Comparison of ENCODE assay signal across 29 cellular contexts in the genomic region with DNA sequence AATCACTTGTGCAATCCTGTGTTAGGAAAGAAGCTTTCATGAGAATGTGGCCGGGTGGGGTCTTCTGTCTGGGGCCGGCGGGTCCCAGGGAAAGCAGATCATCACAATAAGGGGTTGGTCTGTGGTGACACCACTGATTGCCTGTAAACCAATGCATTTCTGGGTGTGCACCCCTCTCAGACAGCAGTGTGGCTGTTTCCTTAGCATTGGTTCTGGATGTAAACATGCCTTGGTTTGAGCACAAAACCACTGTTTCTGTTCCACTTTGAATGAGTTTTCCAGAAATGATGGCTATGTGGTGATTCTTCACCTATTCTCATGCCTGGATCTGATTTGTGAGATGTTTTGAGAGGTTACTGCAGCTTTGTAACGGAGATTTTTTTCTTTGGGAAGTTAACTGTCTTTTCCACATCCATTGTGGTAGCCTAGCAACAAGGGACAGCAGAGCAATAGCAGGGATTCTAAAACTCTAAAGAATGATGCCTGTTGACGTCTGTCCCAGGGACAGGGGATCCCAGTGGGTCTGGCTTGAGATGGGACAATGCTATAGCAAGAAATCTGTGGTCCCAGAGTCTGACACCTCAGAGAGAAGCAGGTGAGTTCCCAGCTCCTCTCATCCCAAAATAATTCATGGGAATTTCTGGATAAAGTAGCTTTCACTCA. TPM values are rescaled to one million over a fixed set of nuclear protein-coding genes. Genes with fewer than 3 reads are reported as not detected.
DNase-seq lines count a peak whose midpoint lies in the region; ATAC-seq and TF ChIP-seq lines count a peak whose summit lies in the region.
"Had no signal": no experiment of that assay in that cellular context is flagged by ENCODE, and none has a peak within 500 bp of the region (broad histone marks: within the 10 kb centered on the region; RNA-seq: fewer than 3 reads in every experiment).

A gene with protein sequence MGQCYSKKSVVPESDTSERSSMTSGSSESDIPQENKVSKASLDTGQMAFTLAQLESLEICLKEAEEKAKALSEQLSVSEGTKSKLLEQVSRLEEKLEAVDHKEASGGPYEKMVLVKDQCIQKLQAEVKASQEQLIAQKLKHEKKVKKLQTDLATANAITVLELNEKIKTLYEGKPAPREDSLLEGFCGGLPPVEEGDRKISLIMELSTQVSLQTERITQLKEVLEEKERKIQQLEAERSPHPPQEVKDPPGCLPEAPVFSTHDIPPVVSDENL (plus strand): TSS at position 479 of the 663 bp plus-strand sequence. CDS start 55 bp downstream, at position 534.

- H3K79me2 ChIP-seq in trophoblast cell (ENCODE audit: control insufficient read depth, insufficient read depth, low read length, poor library complexity) (no peaks in the 10 kb centered on the region), SK-N-SH (ENCODE audit: insufficient read depth) (no peaks in the 10 kb centered on the region), MM.1S (ENCODE audit: low read length) (no peaks in the 10 kb centered on the region)

- no peaks in the 10 kb centered on the region for H3K27me3 ChIP-seq in right cardiac atrium (ENCODE audit: control insufficient read depth, insufficient read depth)
- no peaks in the 10 kb centered on the region for H3K27me3 ChIP-seq in trophoblast cell (ENCODE audit: insufficient read depth, low read length)
- no peaks in the 10 kb centered on the region; the same call in 1 of the 2 replicates for H3K27me3 ChIP-seq in SK-N-SH (ENCODE audit: insufficient read depth)
- H3K27me3 ChIP-seq in MM.1S (replicated peaks; ENCODE audit: insufficient read depth, low read length) = no peaks in the 10 kb centered on the region
- H3K27me3 ChIP-seq: breast epithelium had no signal

- H2BK5ac ChIP-seq in trophoblast cell (ENCODE audit: low read depth, low read length, poor library complexity) = no peak within 1 kb of the TSS

- no peaks in the 10 kb centered on the region for H3K36me3 Mint-ChIP-seq in activated CD8-positive, alpha-beta memory T cell treated with anti-CD3 and anti-CD28 coated beads, Interleukin-2, amount 10 ng/mL, durations not matched to agents 7 days and 5 days
- no peaks in the 10 kb centered on the region for H3K36me3 Mint-ChIP-seq in WTC11
- H3K36me3 Mint-ChIP-seq: activated CD4-positive, alpha-beta memory T cell treated with anti-CD3 and anti-CD28 coated beads for 36 hours; activated naive CD4-positive, alpha-beta T cell treated with anti-CD3 and anti-CD28 coated beads, Interleukin-2, amount 50 U/mL, for 72 hours; immature natural killer cell had no signal

- H3K18ac ChIP-seq in trophoblast cell (ENCODE audit: low read length) = no peak within 1 kb of the TSS

- no peak for TF ChIP-seq EP300 in SK-N-SH (IDR thresholded peaks at IDR 0.05; ENCODE audit: borderline replicate concordance in 1 of 2, low read depth in 1 of 2, low read length in 1 of 2)

- H3K23ac ChIP-seq in trophoblast cell (ENCODE audit: low read length) = no peak within 1 kb of the TSS

- H3K4me1 ChIP-seq in right cardiac atrium (ENCODE audit: control insufficient read depth, insufficient read depth, low read length) (peaks cover under 1% of the 10 kb centered on the region), trophoblast cell (ENCODE audit: control insufficient read depth in 1 of 2, insufficient read depth in 2 of 2, low read length in 2 of 2) (peaks cover 4 to 5% of the 10 kb centered on the region in 2 experiments), SK-N-SH (ENCODE audit: control insufficient read depth in 1 of 2, insufficient read depth in 2 of 2, low read depth in 1 of 2, low read length in 1 of 2) (no peaks in the 10 kb centered on the region), MM.1S (ENCODE audit: low read length) (no peaks in the 10 kb centered on the region)
- H3K4me1 ChIP-seq: prostate gland had no signal

- no peaks in the 10 kb centered on the region for H4K20me1 ChIP-seq in SK-N-SH (ENCODE audit: insufficient read depth)
- no peaks in the 10 kb centered on the region for H4K20me1 ChIP-seq in MM.1S (ENCODE audit: insufficient read depth, low read length)

- no peak for TF ChIP-seq RAD21 in SK-N-SH (IDR thresholded peaks at IDR 0.05; ENCODE audit: low read length)

- H3K27ac ChIP-seq in right cardiac atrium (ENCODE audit: low read length) (peak within 1 kb of the TSS; percentile 77), trophoblast cell (ENCODE audit: low read depth, low read length) (no peak within 1 kb of the TSS), SK-N-SH (ENCODE audit: low read depth in 2 of 2, low read length in 1 of 2) (no peak within 1 kb of the TSS), MM.1S (ENCODE audit: low read length) (no peak within 1 kb of the TSS)
- H3K27ac ChIP-seq: breast epithelium, prostate gland, RWPE1, SK-N-MC had no signal

- no peaks in the 10 kb centered on the region for H3K36me3 ChIP-seq in trophoblast cell (ENCODE audit: control insufficient read depth in 1 of 2, insufficient read depth in 2 of 2, low read length in 2 of 2)
- no peaks in the 10 kb centered on the region for H3K36me3 ChIP-seq in SK-N-SH (replicated peaks in 1 of 2; ENCODE audit: control insufficient read depth in 1 of 2, insufficient read depth in 2 of 2, low read length in 1 of 2)
- no peaks in the 10 kb centered on the region for H3K36me3 ChIP-seq in MM.1S (replicated peaks; ENCODE audit: insufficient read depth, low read length)
- H3K36me3 ChIP-seq: breast epithelium, prostate gland had no signal

- peak; percentile 39 for ATAC-seq in activated CD8-positive, alpha-beta memory T cell treated with anti-CD3 and anti-CD28 coated beads, Interleukin-2, amount 10 ng/mL, durations not matched to agents 7 days and 5 days
- peak; percentile 60 for ATAC-seq in WTC11
- no peak for ATAC-seq in right cardiac atrium
- no peak for ATAC-seq in HG03457 (IDR thresholded peaks at IDR 0.05; ENCODE audit: unreplicated experiment)
- ATAC-seq: HCT116, left colon, T-helper 17 cell had no signal

- H3K4me2 ChIP-seq in trophoblast cell (ENCODE audit: low read length) = no peak within 1 kb of the TSS
- no peak within 1 kb of the TSS for H3K4me2 ChIP-seq in SK-N-SH
- H3K4me2 ChIP-seq in MM.1S (ENCODE audit: low read depth, low read length) = no peak within 1 kb of the TSS

- POLR2A ChIA-PET in WTC11 (lab: Charles Lee) = interaction anchor here (0.8 kb wide), 1 partner anchor 91 kb away, joined by 3 read pairs; no protein-coding TSS in a partner anchor
- POLR2A ChIA-PET in SK-N-SH (lab: Yijun Ruan, JAX) = no interaction called here

- H2AFZ ChIP-seq in trophoblast cell (ENCODE audit: insufficient read depth, low read length, poor library complexity) (no peak within 1 kb of the TSS), SK-N-SH (ENCODE audit: low read depth) (no peak within 1 kb of the TSS), MM.1S (ENCODE audit: low read length) (no peak within 1 kb of the TSS)

- H2AK5ac ChIP-seq in trophoblast cell (ENCODE audit: low read length) = no peak within 1 kb of the TSS

- intact Hi-C loops in right cardiac atrium (cut with DNase I) = no loop called here

- H3K27me3 Mint-ChIP-seq in activated CD8-positive, alpha-beta memory T cell treated with anti-CD3 and anti-CD28 coated beads, Interleukin-2, amount 10 ng/mL, durations not matched to agents 7 days and 5 days = peaks cover 30% of the 10 kb centered on the region
- H3K27me3 Mint-ChIP-seq in WTC11 (ENCODE audit: low read depth) = no peaks in the 10 kb centered on the region

- no peak within 1 kb of the TSS for H2BK12ac ChIP-seq in trophoblast cell (ENCODE audit: low read length)

- H3K4me3 ChIP-seq in right cardiac atrium (ENCODE audit: low read length) = no peak within 1 kb of the TSS
- no peak within 1 kb of the TSS for H3K4me3 ChIP-seq in trophoblast cell (ENCODE audit: low read depth, low read length)
- H3K4me3 ChIP-seq in SK-N-SH (ENCODE audit: low read depth in 2 of 2, low read length in 1 of 2) = no peak within 1 kb of the TSS
- no peak within 1 kb of the TSS for H3K4me3 ChIP-seq in MM.1S (ENCODE audit: low read length)
- H3K4me3 ChIP-seq: breast epithelium, prostate gland, SK-N-MC had no signal

- no peak within 1 kb of the TSS for H4K91ac ChIP-seq in trophoblast cell (ENCODE audit: low read depth, low read length)

- TF ChIP-seq CTCF in WTC11 (IDR thresholded peaks at IDR 0.05) (no peak), SK-N-SH (IDR thresholded peaks at IDR 0.05) (no peak), MM.1S (IDR thresholded peaks at IDR 0.05; ENCODE audit: low read length) (no peak)

- H3K9me2 ChIP-seq in SK-N-SH (no peaks in the 10 kb centered on the region), MM.1S (replicated peaks; ENCODE audit: insufficient read depth, low read length) (no peaks in the 10 kb centered on the region)

- H3K9ac ChIP-seq in trophoblast cell (ENCODE audit: low read length) (peak within 1 kb of the TSS; percentile 72), SK-N-SH (no peak within 1 kb of the TSS), MM.1S (ENCODE audit: low read length) (no peak within 1 kb of the TSS)

- no peak within 1 kb of the TSS for H4K8ac ChIP-seq in trophoblast cell (ENCODE audit: low read depth, low read length)

- CTCF ChIA-PET in activated CD8-positive, alpha-beta memory T cell treated with anti-CD3 and anti-CD28 coated beads, Interleukin-2, amount 10 ng/mL, durations not matched to agents 7 days and 5 days (lab: Charles Lee) = no interaction called here
- CTCF ChIA-PET in WTC11 (lab: Charles Lee) (no interaction called here), SK-N-SH (lab: Yijun Ruan, JAX) (interaction anchor here (1.2 kb wide), 1 partner anchor 18 kb away, joined by 3 read pairs; no protein-coding TSS in a partner anchor)

- no peak within 1 kb of the TSS for H2BK120ac ChIP-seq in trophoblast cell (ENCODE audit: insufficient read depth, low read length, poor library complexity)

- H3K4me1 Mint-ChIP-seq in activated CD8-positive, alpha-beta memory T cell treated with anti-CD3 and anti-CD28 coated beads, Interleukin-2, amount 10 ng/mL, durations not matched to agents 7 days and 5 days = peaks cover 12% of the 10 kb centered on the region
- peaks cover 9% of the 10 kb centered on the region for H3K4me1 Mint-ChIP-seq in WTC11
- H3K4me1 Mint-ChIP-seq: immature natural killer cell, T-helper 17 cell had no signal

- H3K9me3 Mint-ChIP-seq in activated CD8-positive, alpha-beta memory T cell treated with anti-CD3 and anti-CD28 coated beads, Interleukin-2, amount 10 ng/mL, durations not matched to agents 7 days and 5 days (ENCODE audit: low read depth) = no peaks in the 10 kb centered on the region
- H3K9me3 Mint-ChIP-seq in WTC11 = no peaks in the 10 kb centered on the region
- H3K9me3 Mint-ChIP-seq: activated CD4-positive, alpha-beta memory T cell treated with anti-CD3 and anti-CD28 coated beads for 36 hours; activated naive CD4-positive, alpha-beta T cell treated with anti-CD3 and anti-CD28 coated beads, Interleukin-2, amount 50 U/mL, for 72 hours; activated T-helper 2 cell treated with anti-CD3 and anti-CD28 coated beads, Interferon-gamma antibody, Interleukin-2, Interleukin-4, amounts not matched to agents 10 μg/mL and 5 μg/mL and 100 μg/mL, durations not matched to agents 14 hours and 24 hours and 36 hours had no signal

- WGBS in right cardiac atrium = 69% methylated on average over 5 of the region's 5 CpGs
- no CpG with 5 or more reads among the region's 5 CpGs for WGBS in trophoblast cell (ENCODE audit: extremely low coverage, insufficient coverage, insufficient read length)
- WGBS in SK-N-SH (ENCODE audit: low lambda C conversion rate) = 27% methylated on average over 5 of the region's 5 CpGs

- peak; percentile 45 for DNase-seq in activated CD8-positive, alpha-beta memory T cell treated with anti-CD3 and anti-CD28 coated beads, Interleukin-2, amount 10 ng/mL, durations not matched to agents 7 days and 5 days
- DNase-seq in activated CD8-positive, alpha-beta memory T cell treated with anti-CD3 and anti-CD28 coated beads, Interleukin-2, amount 50 U/mL, for 48 hours = no peak
- no peak for DNase-seq in WTC11 (ENCODE audit: low spot score)
- DNase-seq in right cardiac atrium = no peak
- peak in 1 of 2 donors; percentile 21 for DNase-seq in trophoblast cell
- no peak for DNase-seq in SK-N-SH
- DNase-seq in MM.1S = no peak
- DNase-seq: activated CD4-positive, alpha-beta memory T cell treated with anti-CD3 and anti-CD28 coated beads for 36 hours; activated CD8-positive, alpha-beta memory T cell treated with anti-CD3 and anti-CD28 coated beads, Interleukin-2, amount 50 U/mL, for 4 hours; Calu3; DND-41; GF-D8; immature natural killer cell; IMR-90; left colon; NCI-H1436 treated with DMSO at 0.1 percent for 48 hours; NCI-H2081 treated with DMSO at 0.1 percent for 48 hours; stimulated activated CD4-positive, alpha-beta T cell treated with anti-CD3 and anti-CD28 coated beads, Interleukin-4, amount 100 ng/mL, for 4 hours; T-helper 17 cell had no signal

- H3K79me1 ChIP-seq in trophoblast cell (ENCODE audit: low read length) = no peaks in the 10 kb centered on the region

- H3K14ac ChIP-seq in trophoblast cell (ENCODE audit: low read length) = no peak within 1 kb of the TSS

- H3K4ac ChIP-seq in trophoblast cell (ENCODE audit: low read depth, low read length) = no peak within 1 kb of the TSS

- H3K4me3 Mint-ChIP-seq in activated CD8-positive, alpha-beta memory T cell treated with anti-CD3 and anti-CD28 coated beads, Interleukin-2, amount 10 ng/mL, durations not matched to agents 7 days and 5 days = no peak within 1 kb of the TSS
- H3K4me3 Mint-ChIP-seq in WTC11 = no peak within 1 kb of the TSS
- H3K4me3 Mint-ChIP-seq: activated CD4-positive, alpha-beta memory T cell treated with anti-CD3 and anti-CD28 coated beads for 36 hours; immature natural killer cell; T-helper 17 cell had no signal

- H4K12ac ChIP-seq in trophoblast cell (ENCODE audit: low read depth, low read length) = no peak within 1 kb of the TSS

- H3K9me3 ChIP-seq in right cardiac atrium (ENCODE audit: control insufficient read depth, low read length) (no peaks in the 10 kb centered on the region), trophoblast cell (ENCODE audit: insufficient read depth, low read depth, low read length) (no peaks in the 10 kb centered on the region), SK-N-SH (no peaks in the 10 kb centered on the region), MM.1S (replicated peaks; ENCODE audit: insufficient read depth, low read length) (no peaks in the 10 kb centered on the region)
- H3K9me3 ChIP-seq: breast epithelium, prostate gland had no signal

- no peak within 1 kb of the TSS for H3K27ac Mint-ChIP-seq in activated CD8-positive, alpha-beta memory T cell treated with anti-CD3 and anti-CD28 coated beads, Interleukin-2, amount 10 ng/mL, durations not matched to agents 7 days and 5 days
- H3K27ac Mint-ChIP-seq in WTC11 = no peak within 1 kb of the TSS; the same call in 1 of the 2 replicates
- H3K27ac Mint-ChIP-seq: activated CD4-positive, alpha-beta memory T cell treated with anti-CD3 and anti-CD28 coated beads for 36 hours; activated naive CD4-positive, alpha-beta T cell treated with anti-CD3 and anti-CD28 coated beads, Interleukin-2, amount 50 U/mL, for 72 hours; activated T-helper 2 cell treated with anti-CD3 and anti-CD28 coated beads, Interferon-gamma antibody, Interleukin-2, Interleukin-4, amounts not matched to agents 10 μg/mL and 5 μg/mL and 100 μg/mL, durations not matched to agents 14 hours and 24 hours and 36 hours; immature natural killer cell; T-helper 17 cell had no signal

- peaks cover 6% of the 10 kb centered on the region for H3F3A ChIP-seq in SK-N-SH (replicated peaks; ENCODE audit: insufficient read depth)
- H3F3A ChIP-seq in MM.1S (ENCODE audit: insufficient read depth, low read length) = no peaks in the 10 kb centered on the region

RNA-seq across cellular contexts. Expression of the gene that starts here (rescaled TPM):
- not detected for total RNA-seq in activated CD8-positive, alpha-beta memory T cell treated with anti-CD3 and anti-CD28 coated beads, Interleukin-2, amount 10 ng/mL, durations not matched to agents 7 days and 5 days
- 0.52 to 0.69 TPM (median 0.53 TPM) in 3 replicates for total RNA-seq in WTC11 (2021)
- total RNA-seq in right cardiac atrium = not detected
- 0.43 TPM for polyA plus RNA-seq in right cardiac atrium
- 0.15 and 0.21 TPM in 2 replicates for polyA plus RNA-seq in trophoblast cell (2013)
- not detected in 2 replicates for polyA plus RNA-seq in SK-N-SH (2012; rRNA removed)
- 0.05 and 0.10 TPM in 2 replicates for polyA plus RNA-seq in SK-N-SH (2012; cell fraction: cytosol; rRNA removed)
- polyA plus RNA-seq in SK-N-SH (2012; cell fraction: nucleus; rRNA removed) = not detected in 2 replicates
- total RNA-seq: A172; activated CD4-positive, alpha-beta memory T cell treated with anti-CD3 and anti-CD28 coated beads for 36 hours; activated naive CD4-positive, alpha-beta T cell treated with anti-CD3 and anti-CD28 coated beads, Interleukin-2, amount 50 U/mL, for 72 hours; activated T-helper 2 cell treated with anti-CD3 and anti-CD28 coated beads, Interferon-gamma antibody, Interleukin-2, Interleukin-4, amounts not matched to agents 10 μg/mL and 5 μg/mL and 100 μg/mL, durations not matched to agents 14 hours and 24 hours and 36 hours; IMR-90; left colon; OCI-LY7; prostate gland had no signal
- polyA plus RNA-seq: immature natural killer cell, IMR-90 had no signal

Comparison
In these comparisons a context has a peak if more than half of its experiments do, and no peak if none do; other contexts are left out.
1. Peak in DNase-seq and ATAC-seq in activated CD8-positive, alpha-beta memory T cell treated with anti-CD3 and anti-CD28 coated beads, Interleukin-2, amount 10 ng/mL, durations not matched to agents 7 days and 5 days; RNA of the gene not detected or under 1 TPM.
2. Peak in ATAC-seq in WTC11; RNA of the gene not detected or under 1 TPM.